2 cellular contexts compared by ENCODE assay signal in the genomic region with DNA sequence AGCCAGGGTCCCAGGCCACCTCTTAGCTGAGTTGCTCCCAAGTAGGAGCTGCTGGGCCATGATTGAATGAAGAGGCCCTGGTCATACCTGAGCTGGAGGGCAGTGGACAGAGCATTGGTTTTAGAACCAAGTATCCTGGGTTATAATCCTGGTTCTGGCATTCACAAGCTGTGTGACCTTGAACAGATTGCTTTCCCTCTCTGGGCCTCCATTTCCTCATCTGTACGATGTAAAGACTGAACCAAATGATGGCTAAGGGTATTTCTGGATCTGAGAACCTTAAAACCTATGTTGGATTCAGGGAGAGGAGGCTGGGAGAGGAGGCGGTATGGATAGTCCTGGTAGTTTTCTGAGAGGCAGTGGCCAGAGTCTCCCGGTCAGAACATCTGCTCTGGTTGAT.
TF ChIP-seq lines count a peak whose summit lies in the region.

No MANE protein-coding gene starts in this region.

TF ChIP-seq in SK-N-SH, 30 proteins besides CTCF, POLR2A, EP300 and RAD21 (continued from another document):
- TF ChIP-seq, protein P1, sequence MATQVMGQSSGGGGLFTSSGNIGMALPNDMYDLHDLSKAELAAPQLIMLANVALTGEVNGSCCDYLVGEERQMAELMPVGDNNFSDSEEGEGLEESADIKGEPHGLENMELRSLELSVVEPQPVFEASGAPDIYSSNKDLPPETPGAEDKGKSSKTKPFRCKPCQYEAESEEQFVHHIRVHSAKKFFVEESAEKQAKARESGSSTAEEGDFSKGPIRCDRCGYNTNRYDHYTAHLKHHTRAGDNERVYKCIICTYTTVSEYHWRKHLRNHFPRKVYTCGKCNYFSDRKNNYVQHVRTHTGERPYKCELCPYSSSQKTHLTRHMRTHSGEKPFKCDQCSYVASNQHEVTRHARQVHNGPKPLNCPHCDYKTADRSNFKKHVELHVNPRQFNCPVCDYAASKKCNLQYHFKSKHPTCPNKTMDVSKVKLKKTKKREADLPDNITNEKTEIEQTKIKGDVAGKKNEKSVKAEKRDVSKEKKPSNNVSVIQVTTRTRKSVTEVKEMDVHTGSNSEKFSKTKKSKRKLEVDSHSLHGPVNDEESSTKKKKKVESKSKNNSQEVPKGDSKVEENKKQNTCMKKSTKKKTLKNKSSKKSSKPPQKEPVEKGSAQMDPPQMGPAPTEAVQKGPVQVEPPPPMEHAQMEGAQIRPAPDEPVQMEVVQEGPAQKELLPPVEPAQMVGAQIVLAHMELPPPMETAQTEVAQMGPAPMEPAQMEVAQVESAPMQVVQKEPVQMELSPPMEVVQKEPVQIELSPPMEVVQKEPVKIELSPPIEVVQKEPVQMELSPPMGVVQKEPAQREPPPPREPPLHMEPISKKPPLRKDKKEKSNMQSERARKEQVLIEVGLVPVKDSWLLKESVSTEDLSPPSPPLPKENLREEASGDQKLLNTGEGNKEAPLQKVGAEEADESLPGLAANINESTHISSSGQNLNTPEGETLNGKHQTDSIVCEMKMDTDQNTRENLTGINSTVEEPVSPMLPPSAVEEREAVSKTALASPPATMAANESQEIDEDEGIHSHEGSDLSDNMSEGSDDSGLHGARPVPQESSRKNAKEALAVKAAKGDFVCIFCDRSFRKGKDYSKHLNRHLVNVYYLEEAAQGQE (IDR thresholded peaks at IDR 0.05; ENCODE audit: low read depth, low read length), result no peak
- TF ChIP-seq FOSL2 (IDR thresholded peaks at IDR 0.05; ENCODE audit: borderline replicate concordance, low read depth), result no peak
- no peak for TF ChIP-seq TEAD4 (IDR thresholded peaks at IDR 0.05; ENCODE audit: borderline replicate concordance, insufficient read depth)
- TF ChIP-seq, protein P2, sequence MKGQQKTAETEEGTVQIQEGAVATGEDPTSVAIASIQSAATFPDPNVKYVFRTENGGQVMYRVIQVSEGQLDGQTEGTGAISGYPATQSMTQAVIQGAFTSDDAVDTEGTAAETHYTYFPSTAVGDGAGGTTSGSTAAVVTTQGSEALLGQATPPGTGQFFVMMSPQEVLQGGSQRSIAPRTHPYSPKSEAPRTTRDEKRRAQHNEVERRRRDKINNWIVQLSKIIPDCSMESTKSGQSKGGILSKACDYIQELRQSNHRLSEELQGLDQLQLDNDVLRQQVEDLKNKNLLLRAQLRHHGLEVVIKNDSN (IDR thresholded peaks at IDR 0.05; ENCODE audit: borderline replicate concordance, low read depth), result no peak
- TF ChIP-seq NRF1 (IDR thresholded peaks at IDR 0.05; ENCODE audit: low read depth, low read length), result no peak
- no peak for TF ChIP-seq POLR2AphosphoS5 (IDR thresholded peaks at IDR 0.05; ENCODE audit: low read depth, low read length)
- TF ChIP-seq, protein P3, sequence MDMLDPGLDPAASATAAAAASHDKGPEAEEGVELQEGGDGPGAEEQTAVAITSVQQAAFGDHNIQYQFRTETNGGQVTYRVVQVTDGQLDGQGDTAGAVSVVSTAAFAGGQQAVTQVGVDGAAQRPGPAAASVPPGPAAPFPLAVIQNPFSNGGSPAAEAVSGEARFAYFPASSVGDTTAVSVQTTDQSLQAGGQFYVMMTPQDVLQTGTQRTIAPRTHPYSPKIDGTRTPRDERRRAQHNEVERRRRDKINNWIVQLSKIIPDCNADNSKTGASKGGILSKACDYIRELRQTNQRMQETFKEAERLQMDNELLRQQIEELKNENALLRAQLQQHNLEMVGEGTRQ (IDR thresholded peaks at IDR 0.05; ENCODE audit: borderline replicate concordance, low read depth, low read length), result no peak
- no peak for TF ChIP-seq RFX5 (IDR thresholded peaks at IDR 0.05; ENCODE audit: low read length)
- no peak for TF ChIP-seq JUND (IDR thresholded peaks at IDR 0.05)
- no peak for TF ChIP-seq EZH2phosphoT487 (IDR thresholded peaks at IDR 0.05; ENCODE audit: borderline replicate concordance, low read depth)
- TF ChIP-seq SIN3A (IDR thresholded peaks at IDR 0.05; ENCODE audit: borderline replicate concordance, low read depth, low read length), result no peak
- TF ChIP-seq, protein P4, sequence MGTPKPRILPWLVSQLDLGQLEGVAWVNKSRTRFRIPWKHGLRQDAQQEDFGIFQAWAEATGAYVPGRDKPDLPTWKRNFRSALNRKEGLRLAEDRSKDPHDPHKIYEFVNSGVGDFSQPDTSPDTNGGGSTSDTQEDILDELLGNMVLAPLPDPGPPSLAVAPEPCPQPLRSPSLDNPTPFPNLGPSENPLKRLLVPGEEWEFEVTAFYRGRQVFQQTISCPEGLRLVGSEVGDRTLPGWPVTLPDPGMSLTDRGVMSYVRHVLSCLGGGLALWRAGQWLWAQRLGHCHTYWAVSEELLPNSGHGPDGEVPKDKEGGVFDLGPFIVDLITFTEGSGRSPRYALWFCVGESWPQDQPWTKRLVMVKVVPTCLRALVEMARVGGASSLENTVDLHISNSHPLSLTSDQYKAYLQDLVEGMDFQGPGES (IDR thresholded peaks at IDR 0.05; ENCODE audit: low read depth, low read length), result no peak
- TF ChIP-seq MEF2A (IDR thresholded peaks at IDR 0.05; ENCODE audit: borderline replicate concordance, low read depth), result no peak
- TF ChIP-seq TCF12 (IDR thresholded peaks at IDR 0.05), result no peak
TF ChIP-seq in SK-N-SH: peak in this region for 0.

TF ChIP-seq in SK-N-SH treated with all-trans-retinoic acid at 6 μM for 48 hours, 23 proteins besides CTCF, POLR2A, EP300 and RAD21 (continued from another document):
- TF ChIP-seq, protein P5, sequence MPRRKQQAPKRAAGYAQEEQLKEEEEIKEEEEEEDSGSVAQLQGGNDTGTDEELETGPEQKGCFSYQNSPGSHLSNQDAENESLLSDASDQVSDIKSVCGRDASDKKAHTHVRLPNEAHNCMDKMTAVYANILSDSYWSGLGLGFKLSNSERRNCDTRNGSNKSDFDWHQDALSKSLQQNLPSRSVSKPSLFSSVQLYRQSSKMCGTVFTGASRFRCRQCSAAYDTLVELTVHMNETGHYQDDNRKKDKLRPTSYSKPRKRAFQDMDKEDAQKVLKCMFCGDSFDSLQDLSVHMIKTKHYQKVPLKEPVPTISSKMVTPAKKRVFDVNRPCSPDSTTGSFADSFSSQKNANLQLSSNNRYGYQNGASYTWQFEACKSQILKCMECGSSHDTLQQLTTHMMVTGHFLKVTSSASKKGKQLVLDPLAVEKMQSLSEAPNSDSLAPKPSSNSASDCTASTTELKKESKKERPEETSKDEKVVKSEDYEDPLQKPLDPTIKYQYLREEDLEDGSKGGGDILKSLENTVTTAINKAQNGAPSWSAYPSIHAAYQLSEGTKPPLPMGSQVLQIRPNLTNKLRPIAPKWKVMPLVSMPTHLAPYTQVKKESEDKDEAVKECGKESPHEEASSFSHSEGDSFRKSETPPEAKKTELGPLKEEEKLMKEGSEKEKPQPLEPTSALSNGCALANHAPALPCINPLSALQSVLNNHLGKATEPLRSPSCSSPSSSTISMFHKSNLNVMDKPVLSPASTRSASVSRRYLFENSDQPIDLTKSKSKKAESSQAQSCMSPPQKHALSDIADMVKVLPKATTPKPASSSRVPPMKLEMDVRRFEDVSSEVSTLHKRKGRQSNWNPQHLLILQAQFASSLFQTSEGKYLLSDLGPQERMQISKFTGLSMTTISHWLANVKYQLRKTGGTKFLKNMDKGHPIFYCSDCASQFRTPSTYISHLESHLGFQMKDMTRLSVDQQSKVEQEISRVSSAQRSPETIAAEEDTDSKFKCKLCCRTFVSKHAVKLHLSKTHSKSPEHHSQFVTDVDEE (CRISPR knock-in tag; IDR thresholded peaks at IDR 0.05), result no peak
